Comparison of ENCODE assay signal across 8 cellular contexts in the genomic region with DNA sequence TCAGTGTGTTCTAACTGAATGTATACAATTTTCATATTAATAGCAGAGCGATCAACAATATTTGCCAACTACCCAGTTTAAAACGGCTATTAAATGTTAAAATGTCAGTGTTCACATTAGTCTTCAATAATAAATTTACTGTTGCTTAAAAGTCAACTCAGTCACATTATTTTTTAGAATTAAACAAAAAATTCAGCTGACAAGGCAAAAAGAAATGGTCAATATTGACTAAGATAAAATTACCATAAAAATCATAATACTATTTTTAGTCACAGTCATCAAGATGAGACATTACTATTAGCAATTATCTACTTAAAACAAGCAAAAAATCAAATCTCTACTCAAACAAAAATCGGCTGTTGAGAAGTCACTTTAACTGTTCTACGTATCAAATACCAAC. TPM values are rescaled to one million over a fixed set of nuclear protein-coding genes. Genes with fewer than 3 reads are reported as not detected.
DNase-seq lines count a peak whose midpoint lies in the region; ATAC-seq and TF ChIP-seq lines count a peak whose summit lies in the region.

No MANE protein-coding gene starts in this region.

- peaks cover 25 to 42% of the 10 kb centered on the region in 2 donors for H3K4me1 Mint-ChIP-seq in natural killer cell treated with Interleukin-12 subunit alpha and Interleukin-12 subunit beta and Interleukin-15 and Interleukin-18, amount 100 ng/mL, for 72 hours (ENCODE audit: low read depth in 2 of 2)

- peak overlapping the region; percentile 90 for H3K9ac ChIP-seq in Karpas-422 (ENCODE audit: low read length)

- DNase-seq in BE2C (no peak), Karpas-422 (no peak), dorsolateral prefrontal cortex (no peak), KBM-7 (no peak)
- DNase-seq in natural killer cell treated with Interleukin-12 subunit alpha and Interleukin-12 subunit beta and Interleukin-15 and Interleukin-18, amount 100 ng/mL, for 72 hours (ENCODE audit: low spot score) = no peak

- H2AFZ ChIP-seq in Karpas-422 (ENCODE audit: low read length) = no peak overlapping the region

- no peaks in the 10 kb centered on the region for H3K9me2 ChIP-seq in Karpas-422 (replicated peaks; ENCODE audit: insufficient read depth, low read length)

- H3K27ac Mint-ChIP-seq in natural killer cell treated with Interleukin-12 subunit alpha and Interleukin-12 subunit beta and Interleukin-15 and Interleukin-18, amount 100 ng/mL, for 72 hours = peak overlapping the region; percentile 98

- no peaks in the 10 kb centered on the region for H3K9me3 Mint-ChIP-seq in natural killer cell treated with Interleukin-12 subunit alpha and Interleukin-12 subunit beta and Interleukin-15 and Interleukin-18, amount 100 ng/mL, for 72 hours

- H4K20me1 ChIP-seq in Karpas-422 (ENCODE audit: insufficient read depth, low read depth, low read length) = no peaks in the 10 kb centered on the region

- peak overlapping the region; percentile 82 for H3K4me3 ChIP-seq in BE2C (ENCODE audit: low read depth, low read length)
- H3K4me3 ChIP-seq in Karpas-422 (ENCODE audit: low read length) = peak overlapping the region; percentile 89
- peak overlapping the region; percentile 68 to 97 (median 87) for H3K4me3 ChIP-seq in dorsolateral prefrontal cortex

- intact Hi-C loops in dorsolateral prefrontal cortex (cut with DNase I) = loop anchor here (5.0 to 10.0 kb wide), 2 partner anchors 128 to 131 kb away; a partner anchor contains a TSS

- H3K27me3 Mint-ChIP-seq in natural killer cell treated with Interleukin-12 subunit alpha and Interleukin-12 subunit beta and Interleukin-15 and Interleukin-18, amount 100 ng/mL, for 72 hours = no peaks in the 10 kb centered on the region

- H3K36me3 ChIP-seq in BE2C = no peaks in the 10 kb centered on the region
- peaks cover 4% of the 10 kb centered on the region; the same call in 1 of the 2 replicates for H3K36me3 ChIP-seq in Karpas-422 (ENCODE audit: insufficient read depth, low read length)

- peaks cover 80% of the 10 kb centered on the region for H3K79me2 ChIP-seq in Karpas-422 (ENCODE audit: low read length)

- H3K27me3 ChIP-seq in BE2C (no peaks in the 10 kb centered on the region), Karpas-422 (ENCODE audit: low read length) (no peaks in the 10 kb centered on the region), dorsolateral prefrontal cortex (no peaks in the 10 kb centered on the region)

- no peak for ATAC-seq in natural killer cell treated with Interleukin-12 subunit alpha and Interleukin-12 subunit beta and Interleukin-15 and Interleukin-18, amount 100 ng/mL, for 72 hours
- ATAC-seq in HG03432 (IDR thresholded peaks at IDR 0.05; ENCODE audit: unreplicated experiment) (no peak), GM21423 (IDR thresholded peaks at IDR 0.05; ENCODE audit: unreplicated experiment) (no peak), HG03135 (IDR thresholded peaks at IDR 0.05; ENCODE audit: unreplicated experiment) (no peak)

- in situ Hi-C loops in KBM-7 (cut with MboI; ENCODE audit: low pct_unique_long_range_greater_than_20kb, low sequenced_read_pairs) = no loop called here

- H3K9me3 ChIP-seq in BE2C (no peaks in the 10 kb centered on the region), Karpas-422 (ENCODE audit: low read length) (no peaks in the 10 kb centered on the region)

- no peaks in the 10 kb centered on the region for H3K4me1 ChIP-seq in BE2C
- H3K4me1 ChIP-seq in Karpas-422 (ENCODE audit: low read length) = peaks cover 37% of the 10 kb centered on the region

- TF ChIP-seq CTCF in BE2C (IDR thresholded peaks at IDR 0.05; ENCODE audit: low read depth, low read length) (no peak), dorsolateral prefrontal cortex (IDR thresholded peaks at IDR 0.05 in 54 of 56, conservative IDR thresholded peaks at IDR 0.05 in 2 of 56; ENCODE audit: low read depth in 1 of 56, partially characterized antibody in 56 of 56) (no peak)

- H3K27ac ChIP-seq in Karpas-422 (ENCODE audit: low read length) (no peak overlapping the region), dorsolateral prefrontal cortex (peak overlapping the region in 14 of 59 donors; percentile 85 to 99 (median 98))

- peaks cover 23% of the 10 kb centered on the region for H3K36me3 Mint-ChIP-seq in natural killer cell treated with Interleukin-12 subunit alpha and Interleukin-12 subunit beta and Interleukin-15 and Interleukin-18, amount 100 ng/mL, for 72 hours

- peak overlapping the region; percentile 98 for H3K4me3 Mint-ChIP-seq in natural killer cell treated with Interleukin-12 subunit alpha and Interleukin-12 subunit beta and Interleukin-15 and Interleukin-18, amount 100 ng/mL, for 72 hours

- H3K4me2 ChIP-seq in Karpas-422 (ENCODE audit: low read depth, low read length, poor library complexity, severe bottlenecking) = peak overlapping the region; percentile 85

RNA-seq across cellular contexts. Expression of a gene that starts 1.5 kb away (rescaled TPM):
- 6.0 TPM for polyA plus RNA-seq in BE2C (2012; ENCODE audit: insufficient read depth, insufficient read length, low read depth)
- total RNA-seq in Karpas-422 (2014; rRNA removed; shearing (Covaris generic); ENCODE audit: low replicate concordance) = 34.3 and 40.0 TPM in 2 replicates
- 10 to 100 TPM; 25.3 to 47.0 (median 36.2) TPM for total RNA-seq in dorsolateral prefrontal cortex
- total RNA-seq in natural killer cell treated with Interleukin-12 subunit alpha and Interleukin-12 subunit beta and Interleukin-15 and Interleukin-18, amount 100 ng/mL, for 72 hours = 10 to 100 TPM; 27.0 to 33.2 TPM

RNA-seq across cellular contexts. Expression of a gene that starts 58.0 kb away (rescaled TPM):
- 1.2 TPM for polyA plus RNA-seq in BE2C (2012; ENCODE audit: insufficient read depth, insufficient read length, low read depth)
- 23.0 and 63.3 TPM in 2 replicates for total RNA-seq in Karpas-422 (2014; rRNA removed; shearing (Covaris generic); ENCODE audit: low replicate concordance)
- 10 to 100 TPM in 57 of 120 experiments, 1 to 10 TPM in 63; 6.0 to 18.7 (median 9.8) TPM for total RNA-seq in dorsolateral prefrontal cortex
- total RNA-seq in natural killer cell treated with Interleukin-12 subunit alpha and Interleukin-12 subunit beta and Interleukin-15 and Interleukin-18, amount 100 ng/mL, for 72 hours = 1 to 10 TPM; 5.3 to 8.8 TPM
